Comparison of ENCODE assay signal across 1 cellular context in genomic region chr22:36212896-36213295, GRCh38.
TF ChIP-seq lines count a peak whose summit lies in the region.

No MANE protein-coding gene starts in this region.

TF ChIP-seq in HepG2, 621 proteins besides CTCF, POLR2A, EP300 and RAD21 (continues in another document):
- TF ChIP-seq PAXIP1 (CRISPR knock-in tag; conservative IDR thresholded peaks at IDR 0.05) (peak; percentile 27; the same call in 1 of the 2 replicates), PRDM4 (CRISPR knock-in tag; IDR thresholded peaks at IDR 0.05; ENCODE audit: borderline replicate concordance) (no peak), ZXDC (CRISPR knock-in tag; IDR thresholded peaks at IDR 0.05) (no peak), ZBTB3 (CRISPR knock-in tag; IDR thresholded peaks at IDR 0.05; ENCODE audit: borderline replicate concordance, low read depth) (no peak), ZNF788 (CRISPR knock-in tag; IDR thresholded peaks at IDR 0.05; ENCODE audit: borderline replicate concordance) (no peak), TBX3 (IDR thresholded peaks at IDR 0.05; ENCODE audit: borderline replicate concordance) (no peak), ZFY (CRISPR knock-in tag; IDR thresholded peaks at IDR 0.05) (no peak), ZNF101 (CRISPR knock-in tag; IDR thresholded peaks at IDR 0.05; ENCODE audit: borderline replicate concordance, low read depth) (no peak), SMYD3 (CRISPR knock-in tag; IDR thresholded peaks at IDR 0.05) (no peak), MAF1 (CRISPR knock-in tag; IDR thresholded peaks at IDR 0.05; ENCODE audit: borderline replicate concordance) (no peak), ZBTB21 (CRISPR knock-in tag; IDR thresholded peaks at IDR 0.05) (no peak), ZNF282 (IDR thresholded peaks at IDR 0.05; ENCODE audit: partially characterized antibody) (no peak), ZNF615 (CRISPR knock-in tag; IDR thresholded peaks at IDR 0.05; ENCODE audit: borderline replicate concordance) (no peak), CBX5 (CRISPR knock-in tag; IDR thresholded peaks at IDR 0.05; ENCODE audit: borderline replicate concordance) (no peak), ZBTB14 (CRISPR knock-in tag; IDR thresholded peaks at IDR 0.05) (no peak), NR1H2 (CRISPR knock-in tag; IDR thresholded peaks at IDR 0.05; ENCODE audit: borderline replicate concordance, low read depth) (no peak), CAMTA2 (CRISPR knock-in tag; IDR thresholded peaks at IDR 0.05; ENCODE audit: borderline replicate concordance) (no peak), SAP130 (CRISPR knock-in tag; IDR thresholded peaks at IDR 0.05; ENCODE audit: low read depth) (no peak), TEF (CRISPR knock-in tag; IDR thresholded peaks at IDR 0.05) (no peak), TBP (CRISPR knock-in tag; IDR thresholded peaks at IDR 0.05) (no peak), ZKSCAN8 (CRISPR knock-in tag; IDR thresholded peaks at IDR 0.05; ENCODE audit: borderline replicate concordance) (no peak), U2AF1 (optimal IDR thresholded peaks at IDR 0.05; ENCODE audit: low read depth, low read length) (no peak), HNF4A (CRISPR knock-in tag; IDR thresholded peaks at IDR 0.05) (peak; percentile 70), ARID4A (CRISPR knock-in tag; IDR thresholded peaks at IDR 0.05; ENCODE audit: borderline replicate concordance) (peak; percentile 34; the same call in 1 of the 2 replicates), SETDB1 (CRISPR knock-in tag; IDR thresholded peaks at IDR 0.05; ENCODE audit: borderline replicate concordance) (no peak), ZNF674 (CRISPR knock-in tag; IDR thresholded peaks at IDR 0.05; ENCODE audit: low read depth) (no peak), POLR2AphosphoS2 (IDR thresholded peaks at IDR 0.05; ENCODE audit: low read depth, low read length) (no peak), BCL3 (CRISPR knock-in tag; IDR thresholded peaks at IDR 0.05) (no peak), ZNF432 (CRISPR knock-in tag; IDR thresholded peaks at IDR 0.05; ENCODE audit: borderline replicate concordance) (no peak), DMAP1 (CRISPR knock-in tag; IDR thresholded peaks at IDR 0.05) (no peak), ARID5B (CRISPR knock-in tag; IDR thresholded peaks at IDR 0.05) (0 out of 2 replicates have a peak, but pooled peaks have one; percentile 13), SNAPC5 (CRISPR knock-in tag; IDR thresholded peaks at IDR 0.05; ENCODE audit: borderline replicate concordance) (no peak)
